Comparison of ENCODE assay signal across 9 cellular contexts in the genomic region with DNA sequence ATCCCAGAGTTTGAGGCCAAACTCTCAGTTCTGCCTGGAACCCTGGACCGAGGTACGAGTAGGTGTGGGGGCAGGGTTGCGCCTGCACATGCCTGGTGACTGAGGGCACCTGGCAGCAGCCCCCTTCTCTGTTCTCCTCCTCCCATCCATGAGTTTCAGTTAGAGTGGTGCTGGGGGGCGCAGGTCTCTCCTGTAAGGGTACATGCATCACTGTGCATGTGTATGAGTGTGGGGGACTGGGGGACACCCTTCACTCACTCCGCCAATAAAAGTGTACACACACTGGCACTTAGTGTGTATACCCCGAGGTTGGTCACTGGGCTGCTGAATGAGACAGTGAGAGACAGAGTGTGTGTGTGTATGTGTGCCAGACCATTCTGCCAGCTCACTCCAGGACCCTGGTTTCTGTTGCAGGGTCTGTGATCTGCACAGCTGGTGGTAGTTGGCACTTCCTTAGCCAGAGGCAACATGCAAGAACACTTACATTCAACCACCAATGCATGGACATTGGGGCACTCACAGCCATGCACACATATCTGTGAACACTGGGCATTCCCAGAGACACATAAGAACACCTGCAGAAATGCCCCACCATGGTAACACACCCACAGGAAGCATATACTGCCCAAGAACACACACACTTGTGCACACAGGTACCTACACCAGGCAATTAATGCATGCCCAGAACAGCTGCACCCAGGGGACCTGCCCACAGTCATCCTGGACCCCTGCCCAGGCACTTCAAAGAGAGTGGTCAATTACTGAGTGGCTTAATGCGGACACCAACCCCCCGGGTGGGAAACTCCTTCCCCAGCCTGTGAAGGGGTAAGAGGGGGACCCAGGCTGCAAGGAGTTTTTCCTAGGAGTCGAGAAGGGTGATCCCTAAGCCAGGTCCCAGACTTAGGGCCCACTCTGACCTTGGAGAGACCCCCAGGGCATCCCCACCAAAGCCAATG. TPM values are rescaled to one million over a fixed set of nuclear protein-coding genes. Genes with fewer than 3 reads are reported as not detected.
DNase-seq lines count a peak whose midpoint lies in the region; ATAC-seq and TF ChIP-seq lines count a peak whose summit lies in the region.
"Had no signal": no experiment of that assay in that cellular context is flagged by ENCODE, and none has a peak within 500 bp of the region (broad histone marks: within the 10 kb centered on the region; RNA-seq: fewer than 3 reads in every experiment).

No MANE protein-coding gene starts in this region.

- no peak overlapping the region; the same call in 1 of the 2 replicates for H2AK5ac ChIP-seq in IMR-90 (ENCODE audit: low read depth, low read length)

- no peak for TF ChIP-seq CTCF in GM06990 (IDR thresholded peaks at IDR 0.05; ENCODE audit: insufficient read depth, low read length, poor library complexity, severe bottlenecking)
- no peak for TF ChIP-seq CTCF in IMR-90 (conservative IDR thresholded peaks at IDR 0.05; ENCODE audit: low read depth, low read length)
- no peak for TF ChIP-seq CTCF in mucosa of descending colon (IDR thresholded peaks at IDR 0.05)

- H4K20me1 ChIP-seq in IMR-90 (ENCODE audit: insufficient read depth, low read length): no peaks in the 10 kb centered on the region

- no TSS peak for BruUV-seq in IMR-90 (replicated peaks; lab: Mats Ljungman, UMichigan)

- H3K4me1 ChIP-seq in IMR-90 (ENCODE audit: control insufficient read depth, insufficient read depth, low read length) (no peaks in the 10 kb centered on the region), mucosa of descending colon (ENCODE audit: low read depth) (no peaks in the 10 kb centered on the region)
- H3K4me1 ChIP-seq: SJCRH30 had no signal

- in situ Hi-C loops in IMR-90 (cut with MboI; ENCODE audit: low sequenced_read_pairs): no loop called here

- H3K4me3 Mint-ChIP-seq in activated naive CD8-positive, alpha-beta T cell treated with anti-CD3 and anti-CD28 coated beads for 36 hours: peak overlapping the region; percentile 67
- H3K4me3 Mint-ChIP-seq in natural killer cell treated with Interleukin-12 subunit alpha and Interleukin-12 subunit beta and Interleukin-15 and Interleukin-18, amount 100 ng/mL, for 72 hours: peak overlapping the region; percentile 62

- H3K27ac Mint-ChIP-seq in activated naive CD8-positive, alpha-beta T cell treated with anti-CD3 and anti-CD28 coated beads for 36 hours: peak overlapping the region; percentile 55
- peak overlapping the region in 1 of 2 donors; percentile 48 for H3K27ac Mint-ChIP-seq in natural killer cell treated with Interleukin-12 subunit alpha and Interleukin-12 subunit beta and Interleukin-15 and Interleukin-18, amount 100 ng/mL, for 72 hours

- no peak overlapping the region for H3K18ac ChIP-seq in IMR-90 (ENCODE audit: low read depth, low read length)

- peaks cover 13% of the 10 kb centered on the region for H3K4me1 Mint-ChIP-seq in activated naive CD8-positive, alpha-beta T cell treated with anti-CD3 and anti-CD28 coated beads for 36 hours
- peaks cover 4 to 13% of the 10 kb centered on the region in 2 donors for H3K4me1 Mint-ChIP-seq in natural killer cell treated with Interleukin-12 subunit alpha and Interleukin-12 subunit beta and Interleukin-15 and Interleukin-18, amount 100 ng/mL, for 72 hours (ENCODE audit: low read depth in 2 of 2)

- H3K23ac ChIP-seq in IMR-90 (ENCODE audit: low read depth, low read length): no peak overlapping the region

- H2AK9ac ChIP-seq in IMR-90 (replicated peaks; ENCODE audit: low read depth, low read length, poor library complexity): peak overlapping the region; percentile 42

- peak overlapping the region; percentile 67 for H2AFZ ChIP-seq in IMR-90 (replicated peaks; ENCODE audit: low read length, poor library complexity)

- CTCF ChIA-PET in IMR-90 (lab: Yijun Ruan, JAX): no interaction called here

- no peak overlapping the region for H3K27ac ChIP-seq in IMR-90 (ENCODE audit: insufficient read depth, low read length)

- no peak overlapping the region for H2BK15ac ChIP-seq in IMR-90 (ENCODE audit: low read depth, low read length)

- H3K27me3 Mint-ChIP-seq in activated naive CD8-positive, alpha-beta T cell treated with anti-CD3 and anti-CD28 coated beads for 36 hours: peaks cover 29% of the 10 kb centered on the region
- peaks cover 0 to 13% of the 10 kb centered on the region in 2 donors for H3K27me3 Mint-ChIP-seq in natural killer cell treated with Interleukin-12 subunit alpha and Interleukin-12 subunit beta and Interleukin-15 and Interleukin-18, amount 100 ng/mL, for 72 hours

- DNase-seq in GM06990 (ENCODE audit: extremely low read depth, insufficient read length) (no peak), IMR-90 (no peak), NK-92 (lab: John Stamatoyannopoulos, UW; ENCODE audit: unreplicated experiment) (no peak), HuH-7 (ENCODE audit: low spot score) (no peak), mucosa of descending colon (no peak)
- no peak for DNase-seq in activated naive CD8-positive, alpha-beta T cell treated with anti-CD3 and anti-CD28 coated beads for 36 hours
- no peak for DNase-seq in natural killer cell treated with Interleukin-12 subunit alpha and Interleukin-12 subunit beta and Interleukin-15 and Interleukin-18, amount 100 ng/mL, for 72 hours (ENCODE audit: low spot score)

- H3K4me3 ChIP-seq in GM06990 (replicated peaks; ENCODE audit: low read depth, low read length) (peak overlapping the region; percentile 68; the same call in 1 of the 2 replicates), IMR-90 (ENCODE audit: insufficient read depth, low read depth, low read length) (no peak overlapping the region), mucosa of descending colon (no peak overlapping the region)

- WGBS in IMR-90 (ENCODE audit: extremely low coverage in 2 of 2, insufficient read length in 1 of 2), 2 experiments: no CpG with 5 or more reads among the region's 9 CpGs

- H4K5ac ChIP-seq in IMR-90 (ENCODE audit: low read depth, low read length): no peak overlapping the region

- no peaks in the 10 kb centered on the region for H3K36me3 ChIP-seq in GM06990 (ENCODE audit: control insufficient read depth, insufficient read depth, low read length)
- no peaks in the 10 kb centered on the region for H3K36me3 ChIP-seq in IMR-90 (ENCODE audit: control insufficient read depth, insufficient read depth, low read length)
- no peaks in the 10 kb centered on the region for H3K36me3 ChIP-seq in mucosa of descending colon (ENCODE audit: low read depth)
- H3K36me3 ChIP-seq: SJCRH30 had no signal

- H2BK120ac ChIP-seq in IMR-90 (ENCODE audit: low read depth, low read length): no peak overlapping the region

- H2BK5ac ChIP-seq in IMR-90 (ENCODE audit: low read depth, low read length, poor library complexity, severe bottlenecking): no peak overlapping the region

- H3K9ac ChIP-seq in IMR-90 (ENCODE audit: low read depth, low read length): no peak overlapping the region

- no peak overlapping the region for H3K14ac ChIP-seq in IMR-90 (replicated peaks; ENCODE audit: low read depth, low read length)

- no peaks in the 10 kb centered on the region for H3K36me3 Mint-ChIP-seq in activated naive CD8-positive, alpha-beta T cell treated with anti-CD3 and anti-CD28 coated beads for 36 hours
- no peaks in the 10 kb centered on the region for H3K36me3 Mint-ChIP-seq in natural killer cell treated with Interleukin-12 subunit alpha and Interleukin-12 subunit beta and Interleukin-15 and Interleukin-18, amount 100 ng/mL, for 72 hours

- no peak overlapping the region for H3K4me2 ChIP-seq in IMR-90 (ENCODE audit: low read depth, low read length)

- H3K27me3 ChIP-seq in GM06990 (replicated peaks; ENCODE audit: control insufficient read depth, insufficient read depth, low read length) (no peaks in the 10 kb centered on the region; the same call in none of the 2 replicates), IMR-90 (ENCODE audit: control insufficient read depth, insufficient read depth, low read length) (peaks cover 64% of the 10 kb centered on the region)
- H3K27me3 ChIP-seq: SJCRH30 had no signal

- H4K8ac ChIP-seq in IMR-90 (ENCODE audit: low read depth in 2 of 2, low read length in 2 of 2): no peak overlapping the region

- no peaks in the 10 kb centered on the region for H3K79me1 ChIP-seq in IMR-90 (ENCODE audit: low read depth in 1 of 2, low read length in 2 of 2)

- no peak for TF ChIP-seq POLR2A in IMR-90 (IDR thresholded peaks at IDR 0.05; ENCODE audit: low read depth, low read length)

- intact Hi-C loops in IMR-90 (cut with micrococcal nuclease): loop anchor here (1.0 kb wide), 1 partner anchor 36 kb away; no protein-coding TSS in a partner anchor
- intact Hi-C loops in mucosa of descending colon (cut with DNase I, micrococcal nuclease): no loop called here

- no peak overlapping the region for H3K4ac ChIP-seq in IMR-90 (ENCODE audit: low read depth, low read length)

- ATAC-seq in IMR-90 (ENCODE audit: low read depth): no peak
- no peak for ATAC-seq in natural killer cell treated with Interleukin-12 subunit alpha and Interleukin-12 subunit beta and Interleukin-15 and Interleukin-18, amount 100 ng/mL, for 72 hours
- no peak for ATAC-seq in GM19452 (IDR thresholded peaks at IDR 0.05; ENCODE audit: unreplicated experiment)
- ATAC-seq in mucosa of descending colon: no peak

- H3K9me1 ChIP-seq in IMR-90 (ENCODE audit: insufficient read depth, low read length): no peaks in the 10 kb centered on the region

- POLR2A ChIA-PET in IMR-90 (lab: Charles Lee; ENCODE audit: unreplicated experiment): no interaction called here

- H3K9me3 ChIP-seq in IMR-90 (ENCODE audit: control insufficient read depth, insufficient read depth, low read length) (no peaks in the 10 kb centered on the region), mucosa of descending colon (no peaks in the 10 kb centered on the region)
- H3K9me3 ChIP-seq: SJCRH30 had no signal

- no peak overlapping the region for H2BK20ac ChIP-seq in IMR-90 (ENCODE audit: low read depth, low read length)

- dilution Hi-C loops in IMR-90 (cut with HindIII; ENCODE audit: low sequenced_read_pairs, unreplicated experiment): no loop called here

- no peak for TF ChIP-seq RAD21 in IMR-90 (IDR thresholded peaks at IDR 0.05; ENCODE audit: low read length)

- H4K91ac ChIP-seq in IMR-90 (ENCODE audit: insufficient read depth, low read depth, low read length): no peak overlapping the region

- no peak overlapping the region for H3K56ac ChIP-seq in IMR-90 (ENCODE audit: extremely low read depth, insufficient read depth, low read length)

- H3K9me3 Mint-ChIP-seq in activated naive CD8-positive, alpha-beta T cell treated with anti-CD3 and anti-CD28 coated beads for 36 hours: no peaks in the 10 kb centered on the region
- no peaks in the 10 kb centered on the region for H3K9me3 Mint-ChIP-seq in natural killer cell treated with Interleukin-12 subunit alpha and Interleukin-12 subunit beta and Interleukin-15 and Interleukin-18, amount 100 ng/mL, for 72 hours

RNA-seq across cellular contexts. Expression of gene NRXN2, which starts 1.2 kb away (rescaled TPM):
- total RNA-seq in IMR-90 (2012; rRNA removed) (0.18 and 0.28 TPM in 2 replicates), mucosa of descending colon (10 to 100 TPM in 1 of 3 donors, 1 to 10 TPM in 2; 3.9 to 42.0 (median 6.9) TPM)
- polyA plus RNA-seq in IMR-90 (2012; rRNA removed): 0.13 and 0.22 TPM in 2 replicates
- polyA plus RNA-seq in IMR-90 (2012; cell fraction: cytosol; rRNA removed): 0.17 and 0.21 TPM in 2 replicates
- polyA plus RNA-seq in IMR-90 (2012; cell fraction: nucleus; rRNA removed; ENCODE audit: low replicate concordance): 0.39 and 0.55 TPM in 2 replicates
- total RNA-seq in activated naive CD8-positive, alpha-beta T cell treated with anti-CD3 and anti-CD28 coated beads for 36 hours: under 1 TPM; 0.20 to 0.58 TPM
- 1 to 10 TPM in 1 of 2 donors, under 1 TPM in 1; 0.74 to 1.3 TPM for total RNA-seq in natural killer cell treated with Interleukin-12 subunit alpha and Interleukin-12 subunit beta and Interleukin-15 and Interleukin-18, amount 100 ng/mL, for 72 hours

RNA-seq across cellular contexts. Expression of gene RASGRP2, which starts 19.8 kb away (rescaled TPM):
- total RNA-seq in IMR-90 (2012; rRNA removed) (not detected in 2 replicates), mucosa of descending colon (10 to 100 TPM in 1 of 3 donors, 1 to 10 TPM in 2; 3.3 to 25.6 (median 9.7) TPM)
- 0.82 and 1.2 TPM in 2 replicates for polyA plus RNA-seq in IMR-90 (2012; rRNA removed)
- 0.93 TPM in 1 of 2 replicates, not detected in the other for polyA plus RNA-seq in IMR-90 (2012; cell fraction: cytosol; rRNA removed)
- polyA plus RNA-seq in IMR-90 (2012; cell fraction: nucleus; rRNA removed; ENCODE audit: low replicate concordance): 1.2 and 1.9 TPM in 2 replicates
- 1 to 10 TPM; 3.5 to 4.6 TPM for total RNA-seq in activated naive CD8-positive, alpha-beta T cell treated with anti-CD3 and anti-CD28 coated beads for 36 hours
- 10 to 100 TPM; 13.6 to 27.7 TPM for total RNA-seq in natural killer cell treated with Interleukin-12 subunit alpha and Interleukin-12 subunit beta and Interleukin-15 and Interleukin-18, amount 100 ng/mL, for 72 hours

RNA-seq across cellular contexts. Expression of gene PYGM, which starts 35.6 kb away (rescaled TPM):
- total RNA-seq in IMR-90 (2012; rRNA removed) (under 0.01 and 0.18 TPM in 2 replicates), mucosa of descending colon (10 to 100 TPM in 1 of 3 donors, 1 to 10 TPM in 2; 2.0 to 21.1 (median 2.8) TPM)
- polyA plus RNA-seq in IMR-90 (2012; rRNA removed): 0.21 and 0.46 TPM in 2 replicates
- 0.08 and 0.31 TPM in 2 replicates for polyA plus RNA-seq in IMR-90 (2012; cell fraction: cytosol; rRNA removed)
- polyA plus RNA-seq in IMR-90 (2012; cell fraction: nucleus; rRNA removed; ENCODE audit: low replicate concordance): 0.58 and 0.64 TPM in 2 replicates
- total RNA-seq in activated naive CD8-positive, alpha-beta T cell treated with anti-CD3 and anti-CD28 coated beads for 36 hours: 1 to 10 TPM; 1.6 to 1.8 TPM
- 1 to 10 TPM; 4.7 to 5.6 TPM for total RNA-seq in natural killer cell treated with Interleukin-12 subunit alpha and Interleukin-12 subunit beta and Interleukin-15 and Interleukin-18, amount 100 ng/mL, for 72 hours

RNA-seq across cellular contexts. Expression of gene SF1, which starts 54.2 kb away (rescaled TPM):
- 56.8 and 76.1 TPM in 2 replicates for total RNA-seq in IMR-90 (2012; rRNA removed)
- polyA plus RNA-seq in IMR-90 (2012; rRNA removed): 75.0 and 88.0 TPM in 2 replicates
- polyA plus RNA-seq in IMR-90 (2012; cell fraction: cytosol; rRNA removed): 103 and 112 TPM in 2 replicates
- polyA plus RNA-seq in IMR-90 (2012; cell fraction: nucleus; rRNA removed; ENCODE audit: low replicate concordance): 263 and 388 TPM in 2 replicates
- 100 to 1,000 TPM; 453 to 463 TPM for total RNA-seq in activated naive CD8-positive, alpha-beta T cell treated with anti-CD3 and anti-CD28 coated beads for 36 hours
- 100 to 1,000 TPM; 376 to 425 TPM for total RNA-seq in natural killer cell treated with Interleukin-12 subunit alpha and Interleukin-12 subunit beta and Interleukin-15 and Interleukin-18, amount 100 ng/mL, for 72 hours
- total RNA-seq in mucosa of descending colon: 100 to 1,000 TPM; 223 to 317 (median 241) TPM
